In the genomic region with DNA sequence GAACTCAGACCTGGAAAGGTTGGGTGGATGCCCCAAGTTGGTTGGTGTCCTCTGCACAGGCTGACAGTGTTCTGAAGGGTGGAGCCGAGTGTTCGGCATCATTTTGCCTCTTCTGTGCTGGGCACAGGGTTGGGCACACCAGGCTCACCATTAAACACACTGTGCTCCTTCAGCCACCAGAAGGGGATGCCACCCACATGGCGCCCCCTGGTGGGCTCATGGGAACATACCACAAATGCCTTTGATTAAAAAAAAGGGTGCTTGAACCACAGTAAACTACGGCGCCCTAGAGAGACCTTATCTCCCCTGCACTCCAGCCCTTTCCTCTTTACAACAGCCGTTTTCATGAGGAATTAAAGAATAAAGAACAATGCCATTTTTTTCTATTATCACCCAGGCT, we compare ENCODE assay signal across 8 cellular contexts.
DNase-seq lines count a peak whose midpoint lies in the region; TF ChIP-seq lines count a peak whose summit lies in the region.

No MANE protein-coding gene starts in this region.

- peak; percentile 56 for DNase-seq in MCF 10A (ENCODE audit: unreplicated experiment)
- no peak for DNase-seq in breast epithelium (ENCODE audit: low spot score in 2 of 2)
- DNase-seq in HuH-7 (ENCODE audit: low spot score), result peak; percentile 23
- peak; percentile 28 for DNase-seq in activated CD4-positive, alpha-beta memory T cell treated with anti-CD3 and anti-CD28 coated beads for 36 hours
- peak; percentile 52 for DNase-seq in left kidney (ENCODE audit: low read depth, low spot score)
- no peak for DNase-seq in mucosa of gallbladder (ENCODE audit: low spot score)
- no peak for DNase-seq in effector memory CD4-positive, alpha-beta T cell
- no peak for DNase-seq in CD14-positive monocyte (ENCODE audit: low spot score)

- peaks cover 0 to 6% of the 10 kb centered on the region in 2 donors for H3K27me3 ChIP-seq in breast epithelium
- no peaks in the 10 kb centered on the region for H3K27me3 ChIP-seq in effector memory CD4-positive, alpha-beta T cell (replicated peaks; ENCODE audit: control insufficient read depth, insufficient read depth, low read length, poor library complexity, severe bottlenecking)

- H3K36me3 ChIP-seq in breast epithelium, result no peaks in the 10 kb centered on the region
- H3K36me3 ChIP-seq in effector memory CD4-positive, alpha-beta T cell (ENCODE audit: control insufficient read depth, insufficient read depth, low read length), result no peaks in the 10 kb centered on the region

- peak; percentile 30 for TF ChIP-seq CTCF in MCF 10A (IDR thresholded peaks at IDR 0.05; ENCODE audit: unreplicated experiment)
- peak in 1 of 3 donors; percentile 30 for TF ChIP-seq CTCF in breast epithelium (IDR thresholded peaks at IDR 0.05)
- no peak for TF ChIP-seq CTCF in CD14-positive monocyte (IDR thresholded peaks at IDR 0.05)

- H3K9me3 Mint-ChIP-seq in MCF 10A (ENCODE audit: unreplicated experiment), result no peaks in the 10 kb centered on the region
- no peaks in the 10 kb centered on the region for H3K9me3 Mint-ChIP-seq in activated CD4-positive, alpha-beta memory T cell treated with anti-CD3 and anti-CD28 coated beads for 36 hours
- peaks cover 0 to 2% (median 0%) of the 10 kb centered on the region in 7 donors for H3K9me3 Mint-ChIP-seq in CD14-positive monocyte

- H3K27ac Mint-ChIP-seq in MCF 10A (ENCODE audit: low read depth, unreplicated experiment) (no peak overlapping the region), CD14-positive monocyte (no peak overlapping the region)
- H3K27ac Mint-ChIP-seq in activated CD4-positive, alpha-beta memory T cell treated with anti-CD3 and anti-CD28 coated beads for 36 hours, result no peak overlapping the region

- no peak overlapping the region for H3K27ac ChIP-seq in breast epithelium
- H3K27ac ChIP-seq in effector memory CD4-positive, alpha-beta T cell (ENCODE audit: insufficient read depth, low read length, poor library complexity, severe bottlenecking), result no peak overlapping the region

- no TSS peak for BruUV-seq in MCF 10A (replicated peaks; lab: Mats Ljungman, UMichigan)

- TF ChIP-seq POLR2A in breast epithelium (IDR thresholded peaks at IDR 0.05), result no peak

- intact Hi-C loops in MCF 10A (cut with micrococcal nuclease), result loop anchor here (10.0 kb wide), 1 partner anchor 91 kb away; no protein-coding TSS in a partner anchor
- intact Hi-C loops in breast epithelium (cut with DNase I; ENCODE audit: low total_unique reads), result no loop called here
- intact Hi-C loops in activated CD4-positive, alpha-beta memory T cell treated with anti-CD3 and anti-CD28 coated beads for 36 hours (cut with micrococcal nuclease), result no loop called here
- intact Hi-C loops in CD14-positive monocyte (cut with micrococcal nuclease), result no loop called here

- CTCF ChIA-PET in MCF 10A (lab: Yijun Ruan, JAX), result interaction anchor here (0.8 to 1.1 kb wide), 2 partner anchors 34 to 61 kb away, joined by 3 read pairs; no protein-coding TSS in a partner anchor
- CTCF ChIA-PET in activated CD4-positive, alpha-beta memory T cell treated with anti-CD3 and anti-CD28 coated beads for 36 hours (lab: Charles Lee), result no interaction called here

- no peaks in the 10 kb centered on the region for H3K4me1 Mint-ChIP-seq in MCF 10A (ENCODE audit: insufficient read depth, unreplicated experiment)
- no peaks in the 10 kb centered on the region for H3K4me1 Mint-ChIP-seq in activated CD4-positive, alpha-beta memory T cell treated with anti-CD3 and anti-CD28 coated beads for 36 hours (ENCODE audit: low read depth)
- H3K4me1 Mint-ChIP-seq in CD14-positive monocyte, result no peaks in the 10 kb centered on the region

- H3K4me3 ChIP-seq in breast epithelium, result no peak overlapping the region
- no peak overlapping the region for H3K4me3 ChIP-seq in effector memory CD4-positive, alpha-beta T cell (ENCODE audit: insufficient read depth, low read depth, low read length, poor library complexity, severe bottlenecking)

- no peaks in the 10 kb centered on the region for H3K36me3 Mint-ChIP-seq in MCF 10A (ENCODE audit: insufficient read depth, unreplicated experiment)
- no peaks in the 10 kb centered on the region for H3K36me3 Mint-ChIP-seq in activated CD4-positive, alpha-beta memory T cell treated with anti-CD3 and anti-CD28 coated beads for 36 hours
- no peaks in the 10 kb centered on the region for H3K36me3 Mint-ChIP-seq in CD14-positive monocyte

- H3K4me3 Mint-ChIP-seq in MCF 10A (ENCODE audit: unreplicated experiment), result no peak overlapping the region
- no peak overlapping the region for H3K4me3 Mint-ChIP-seq in activated CD4-positive, alpha-beta memory T cell treated with anti-CD3 and anti-CD28 coated beads for 36 hours
- no peak overlapping the region for H3K4me3 Mint-ChIP-seq in CD14-positive monocyte

- no peaks in the 10 kb centered on the region for H3K4me1 ChIP-seq in breast epithelium
- no peaks in the 10 kb centered on the region for H3K4me1 ChIP-seq in effector memory CD4-positive, alpha-beta T cell (ENCODE audit: control insufficient read depth, insufficient read depth, low read length, poor library complexity, severe bottlenecking)

- POLR2A ChIA-PET in MCF 10A (lab: Yijun Ruan, JAX), result no interaction called here
- POLR2A ChIA-PET in activated CD4-positive, alpha-beta memory T cell treated with anti-CD3 and anti-CD28 coated beads for 36 hours (lab: Charles Lee), result no interaction called here

- H3K27me3 Mint-ChIP-seq in MCF 10A (ENCODE audit: insufficient read depth, unreplicated experiment) (peaks cover 11% of the 10 kb centered on the region), CD14-positive monocyte (ENCODE audit: low read depth in 3 of 3) (peaks cover 0 to 5% (median 5%) of the 10 kb centered on the region in 3 donors)
- peaks cover 3% of the 10 kb centered on the region for H3K27me3 Mint-ChIP-seq in activated CD4-positive, alpha-beta memory T cell treated with anti-CD3 and anti-CD28 coated beads for 36 hours

- no peaks in the 10 kb centered on the region for H3K9me3 ChIP-seq in breast epithelium
- no peaks in the 10 kb centered on the region for H3K9me3 ChIP-seq in effector memory CD4-positive, alpha-beta T cell (ENCODE audit: control insufficient read depth, low read length)

Comparison
In these comparisons a context has a peak if more than half of its experiments do, and no peak if none do; other contexts are left out.
1. DNase-seq: peak in MCF 10A (single experiment), HuH-7 (single experiment), activated CD4-positive, alpha-beta memory T cell treated with anti-CD3 and anti-CD28 coated beads for 36 hours (single experiment) and left kidney (single experiment); none in breast epithelium (0 of 2), mucosa of gallbladder (single experiment), effector memory CD4-positive, alpha-beta T cell (0 of 3) and CD14-positive monocyte (single experiment).